In the genomic region with DNA sequence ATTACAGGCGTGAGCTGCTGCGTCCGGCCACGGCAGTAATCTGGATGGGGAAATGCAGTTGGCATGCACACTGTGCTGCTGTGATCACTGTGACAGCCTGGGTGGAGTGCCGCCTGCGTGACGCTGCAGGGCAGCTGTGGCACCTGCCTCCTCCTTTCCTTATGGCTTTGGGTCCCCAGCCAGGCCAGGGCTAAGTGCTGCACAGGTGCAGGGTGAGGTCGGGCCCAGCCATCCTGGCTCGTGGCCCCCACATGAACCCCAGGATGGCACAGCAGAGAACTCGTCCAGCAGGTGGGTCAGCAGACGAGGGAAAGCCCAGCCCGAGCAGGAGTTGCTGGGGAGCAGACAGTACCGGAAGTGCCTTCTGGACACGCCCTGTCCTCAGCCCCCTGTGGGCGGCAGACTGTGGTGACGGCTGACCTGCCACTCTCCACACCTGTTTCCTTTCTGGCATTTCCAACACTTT, we compare ENCODE assay signal across 10 cellular contexts. TPM values are rescaled to one million over a fixed set of nuclear protein-coding genes. Genes with fewer than 3 reads are reported as not detected.
A peak's percentile ranks its signal among the peaks of the same experiment; 100 is the strongest.
DNase-seq lines count a peak whose midpoint lies in the region; ATAC-seq, FAIRE-seq and TF ChIP-seq lines count a peak whose summit lies in the region.
"Had no signal": no experiment of that assay in that cellular context is flagged by ENCODE, and none has a peak within 500 bp of the region (broad histone marks: within the 10 kb centered on the region; RNA-seq: fewer than 3 reads in every experiment).

No MANE protein-coding gene starts in this region.

- POLR2A ChIA-PET in K562 (lab: Yijun Ruan, JAX) (interaction anchor here (0.5 to 1.5 kb wide), 4 partner anchors 9 to 226 kb away, joined by 3 to 4 read pairs (median 3); no protein-coding TSS in a partner anchor), HepG2 (lab: Yijun Ruan, JAX) (interaction anchor here (1.0 to 3.7 kb wide), 24 partner anchors 8 to 223 kb away, joined by 3 to 84 read pairs (median 10); partner anchors contain the start of gene RHOB)

- H3K27ac ChIP-seq in K562 (ENCODE audit: extremely low read depth, low read depth, low read length), result no peak overlapping the region
- peak overlapping the region; percentile 3 for H3K27ac ChIP-seq in HepG2 (ENCODE audit: extremely low read length, insufficient read depth, low read length)
- peak overlapping the region; percentile 64 to 88 (median 85) for H3K27ac ChIP-seq in transverse colon

- peaks cover 15% of the 10 kb centered on the region for H3K4me1 Mint-ChIP-seq in stimulated activated naive CD8-positive, alpha-beta T cell treated with anti-CD3 and anti-CD28 coated beads, Interleukin-15, amount 100 ng/mL, for 72 hours

- CTCF ChIA-PET in K562 (lab: Yijun Ruan, JAX; ENCODE audit: low intra/inter-chr PET ratio), result interaction anchor here (1.6 to 3.9 kb wide), 2 partner anchors 18 to 190 kb away, joined by 3 to 54 read pairs; partner anchors contain the start of gene HS1BP3
- CTCF ChIA-PET in HepG2 (lab: Yijun Ruan, JAX; ENCODE audit: low intra/inter-chr PET ratio, low total read pairs), result interaction anchor here (1.9 to 4.4 kb wide), 4 partner anchors 181 to 223 kb away, joined by 4 to 51 read pairs (median 16); no protein-coding TSS in a partner anchor

- peaks cover 0 to 7% of the 10 kb centered on the region in 2 experiments; a peak in 1 of 5 replicates for H3K27me3 ChIP-seq in K562 (ENCODE audit: control insufficient read depth in 2 of 2, insufficient read depth in 2 of 2, low read length in 2 of 2)
- no peaks in the 10 kb centered on the region for H3K27me3 ChIP-seq in HepG2 (ENCODE audit: control insufficient read depth in 1 of 2, insufficient read depth in 2 of 2, low read length in 2 of 2)
- no peaks in the 10 kb centered on the region for H3K27me3 ChIP-seq in transverse colon

- BruUV-seq in K562 (replicated peaks; lab: Mats Ljungman, UMichigan), result no TSS peak
- BruUV-seq in HepG2 (replicated peaks; lab: Mats Ljungman, UMichigan), result no TSS peak

- H2AFZ ChIP-seq in K562 (ENCODE audit: low read depth, low read length) (no peak overlapping the region), HepG2 (ENCODE audit: low read length) (no peak overlapping the region)

- DNase-seq in K562 (ENCODE audit: extremely low read depth in 1 of 4, low spot score in 3 of 4), result peak in 2 of 4 experiments; percentile 36 to 40
- DNase-seq in HepG2 (ENCODE audit: low spot score), result no peak
- DNase-seq in transverse colon, result peak; percentile 82
- DNase-seq in activated CD4-positive, alpha-beta T cell treated with anti-CD3 and anti-CD28 coated beads for 4 hours, result no peak
- no peak for DNase-seq in stimulated activated naive CD8-positive, alpha-beta T cell treated with anti-CD3 and anti-CD28 coated beads, Interleukin-15, amount 100 ng/mL, for 72 hours
- no peak for DNase-seq in NCI-H524 treated with DMSO at 0.1 percent for 48 hours (lab: John Stamatoyannopoulos, UW)
- DNase-seq: activated T-cell treated with anti-CD3 and anti-CD28 coated beads for 4 hours, OCI-M1 had no signal

- H3K4me3 Mint-ChIP-seq in stimulated activated naive CD8-positive, alpha-beta T cell treated with anti-CD3 and anti-CD28 coated beads, Interleukin-15, amount 100 ng/mL, for 72 hours, result no peak overlapping the region

- H3K4me3 ChIP-seq in K562 (no peak overlapping the region), HepG2 (replicated peaks in 1 of 3; ENCODE audit: insufficient read depth in 1 of 3, low read depth in 2 of 3, low read length in 3 of 3) (no peak overlapping the region), transverse colon (no peak overlapping the region)
- H3K4me3 ChIP-seq: GM12878 had no signal

- H3K9me1 ChIP-seq in K562 (ENCODE audit: control insufficient read depth, insufficient read depth, low read length), result no peaks in the 10 kb centered on the region

- H3K27me3 Mint-ChIP-seq in stimulated activated naive CD8-positive, alpha-beta T cell treated with anti-CD3 and anti-CD28 coated beads, Interleukin-15, amount 100 ng/mL, for 72 hours, result no peaks in the 10 kb centered on the region

- no peak for TF ChIP-seq RAD21 in K562 (CRISPR knock-in tag; conservative IDR thresholded peaks at IDR 0.05 in 1 of 2, IDR thresholded peaks at IDR 0.05 in 1 of 2)
- TF ChIP-seq RAD21 in HepG2 (CRISPR knock-in tag; IDR thresholded peaks at IDR 0.05), result no peak

- H4K20me1 ChIP-seq in K562 (replicated peaks; ENCODE audit: control insufficient read depth, insufficient read depth, low read length) (no peaks in the 10 kb centered on the region), HepG2 (ENCODE audit: insufficient read depth, low read length) (no peaks in the 10 kb centered on the region)

- no peak overlapping the region for H3K4me2 ChIP-seq in K562 (ENCODE audit: insufficient read depth, low read length)
- no peak overlapping the region for H3K4me2 ChIP-seq in HepG2 (ENCODE audit: low read depth, low read length)

- in situ Hi-C loops in K562 (cut with MboI), result loop anchor here (10.0 kb wide), 1 partner anchor 539 kb away; no protein-coding TSS in a partner anchor
- in situ Hi-C loops in HepG2 (cut with HindIII; ENCODE audit: extremely low pct_ligation_motif_present, low pct_unique_long_range_greater_than_20kb), result no loop called here
- in situ Hi-C loops in transverse colon (cut with MboI; ENCODE audit: low pct_ligation_motif_present in 1 of 4, low pct_unique_long_range_greater_than_20kb in 1 of 4, low sequenced_read_pairs in 3 of 4), result loop anchor here in 3 of 4 donors (5.0 to 25.0 kb wide), 4 partner anchors 192 to 747 kb away; partner anchors contain the start of gene RHOB (in 1 of the 3)

- H3K9me3 ChIP-seq in K562 (replicated peaks; ENCODE audit: control insufficient read depth, insufficient read depth, low read depth, low read length) (no peaks in the 10 kb centered on the region), HepG2 (ENCODE audit: low read length) (no peaks in the 10 kb centered on the region), transverse colon (no peaks in the 10 kb centered on the region)

- FAIRE-seq in K562 (lab: Jason Lieb, UNC), result no peak
- FAIRE-seq in HepG2 (lab: Jason Lieb, UNC), result no peak
- FAIRE-seq: GM12878 had no signal

- no peaks in the 10 kb centered on the region for H3K9me3 Mint-ChIP-seq in stimulated activated naive CD8-positive, alpha-beta T cell treated with anti-CD3 and anti-CD28 coated beads, Interleukin-15, amount 100 ng/mL, for 72 hours

- intact Hi-C loops in K562 (cut with micrococcal nuclease), result loop anchor here (10.0 kb wide), 1 partner anchor 379 kb away; no protein-coding TSS in a partner anchor
- intact Hi-C loops in HepG2 (cut with micrococcal nuclease; ENCODE audit: unreplicated experiment), result loop anchor here (2.0 kb wide), 2 partner anchors 41 to 55 kb away; no protein-coding TSS in a partner anchor
- intact Hi-C loops in transverse colon (cut with DNase I; ENCODE audit: low total_unique reads), result no loop called here

- H3K4me1 ChIP-seq in K562 (replicated peaks in 1 of 2; ENCODE audit: control insufficient read depth in 2 of 2, insufficient read depth in 2 of 2, low read length in 2 of 2) (peaks cover 0 to 13% of the 10 kb centered on the region in 2 experiments; a peak in 1 of 5 replicates), HepG2 (ENCODE audit: insufficient read depth, low read length) (peaks cover 57% of the 10 kb centered on the region), transverse colon (peaks cover 25 to 36% (median 29%) of the 10 kb centered on the region in 4 donors)

- TF ChIP-seq POLR2A in K562 (conservative IDR thresholded peaks at IDR 0.05) (no peak), HepG2 (IDR thresholded peaks at IDR 0.05; ENCODE audit: insufficient read depth in 1 of 2, low read depth in 2 of 2, low read length in 2 of 2) (no peak), transverse colon (IDR thresholded peaks at IDR 0.05) (peak; percentile 49)

- TF ChIP-seq EP300 in K562 (IDR thresholded peaks at IDR 0.05; ENCODE audit: low read length) (no peak), HepG2 (IDR thresholded peaks at IDR 0.05; ENCODE audit: low read depth in 2 of 2, low read length in 2 of 2) (no peak), HepG2 (CRISPR knock-in tag; IDR thresholded peaks at IDR 0.05; ENCODE audit: borderline replicate concordance) (no peak), transverse colon (IDR thresholded peaks at IDR 0.05; ENCODE audit: low read depth) (peak; percentile 23)

- ATAC-seq in HG03439 (IDR thresholded peaks at IDR 0.05; ENCODE audit: unreplicated experiment) (peak; percentile 37), K562 (peak; percentile 47; the same call in 2 of the 3 replicates), HepG2 (no peak)
- no peak for ATAC-seq in stimulated activated naive CD8-positive, alpha-beta T cell treated with anti-CD3 and anti-CD28 coated beads, Interleukin-15, amount 100 ng/mL, for 72 hours

- H3K27ac Mint-ChIP-seq in stimulated activated naive CD8-positive, alpha-beta T cell treated with anti-CD3 and anti-CD28 coated beads, Interleukin-15, amount 100 ng/mL, for 72 hours, result peak overlapping the region in 1 of 2 donors; percentile 30

- H3K9ac ChIP-seq in K562 (ENCODE audit: insufficient read depth in 1 of 2, low read depth in 2 of 2, low read length in 2 of 2) (peak overlapping the region in 1 of 2 experiments; percentile 66; a peak in 2 of 4 replicates), HepG2 (ENCODE audit: insufficient read depth, low read depth, low read length) (peak overlapping the region; percentile 19)

- H3K36me3 ChIP-seq in K562 (ENCODE audit: control insufficient read depth, insufficient read depth, low read length) (no peaks in the 10 kb centered on the region), HepG2 (replicated peaks in 1 of 2; ENCODE audit: control insufficient read depth in 1 of 2, insufficient read depth in 2 of 2, low read length in 2 of 2) (peaks cover 0 to 1% of the 10 kb centered on the region in 2 experiments; a peak in 1 of 5 replicates), transverse colon (no peaks in the 10 kb centered on the region)

- WGBS in K562 (ENCODE audit: insufficient coverage, low coverage, missing lambda C conversion rate), result 47% methylated on average over 16 of the region's 16 CpGs
- WGBS in HepG2 (ENCODE audit: low lambda C conversion rate), result 96% methylated on average over 16 of the region's 16 CpGs
- WGBS in transverse colon (ENCODE audit: low coverage in 1 of 2), 2 donors, result 31 to 100% methylated on average over 1 to 16 of the region's 16 CpGs

- TF ChIP-seq CTCF in K562 (IDR thresholded peaks at IDR 0.05 in 2 of 3, conservative IDR thresholded peaks at IDR 0.05 in 1 of 3; ENCODE audit: insufficient read depth in 2 of 3, low read depth in 1 of 3, low read length in 3 of 3), result no peak
- TF ChIP-seq CTCF in HepG2 (CRISPR knock-in tag; IDR thresholded peaks at IDR 0.05), result no peak
- TF ChIP-seq CTCF in transverse colon (IDR thresholded peaks at IDR 0.05), result peak in 4 of 5 experiments; percentile 18 to 81 (median 45)

- H3K79me2 ChIP-seq in K562 (ENCODE audit: control insufficient read depth, insufficient read depth, low read length), result no peaks in the 10 kb centered on the region
- H3K79me2 ChIP-seq in HepG2 (ENCODE audit: insufficient read depth, low read length), result no peaks in the 10 kb centered on the region

RNA-seq across cellular contexts. Expression of gene HS1BP3, which starts 17.1 kb away (rescaled TPM):
- 4.8 and 13.7 TPM in 2 replicates for total RNA-seq in K562 (2011; cell fraction: chromatin; rRNA removed; ENCODE audit: low replicate concordance)
- total RNA-seq in K562 (2011; cell fraction: nucleolus; rRNA removed), result 6.7 and 9.2 TPM in 2 replicates
- 8.7 and 9.6 TPM in 2 replicates for total RNA-seq in K562 (2011; cell fraction: nucleoplasm; rRNA removed)
- 6.5 and 6.7 TPM in 2 replicates for total RNA-seq in K562 (2014; rRNA removed)
- 2.0 and 3.5 TPM in 2 replicates for total RNA-seq in K562 (2014; rRNA removed; fragmentation: Illumina TruSeq; extraction: Trizol)
- total RNA-seq in K562 (2015; rRNA removed; fragmentation: Illumina TruSeq; extraction: Trizol), result 7.6 and 8.3 TPM in 2 replicates
- 7.4 and 7.5 TPM in 2 replicates for total RNA-seq in K562 (2021)
- polyA plus RNA-seq in K562 (2011; rRNA removed), result 3.0 and 6.5 TPM in 2 replicates
- 3.3 and 4.1 TPM in 2 replicates for polyA plus RNA-seq in K562 (2011; cell fraction: cytosol; rRNA removed)
- 8.2 and 10.8 TPM in 2 replicates for polyA plus RNA-seq in K562 (2011; cell fraction: nucleus; rRNA removed)
- 7.9 and 28.0 TPM in 2 replicates for polyA plus RNA-seq in K562 (2012)
- polyA plus RNA-seq in K562 (2014; fragmentation: Illumina TruSeq; extraction: Trizol), result 5.9 and 6.9 TPM in 2 replicates
- under 1 TPM; 0.41 to 0.63 TPM for polyA plus RNA-seq in K562 (2014; fragmentation: Nextera tagmentation; extraction: Ambion mirVana)
- polyA plus RNA-seq in K562 (2014; rRNA removed), result 5.9 and 6.2 TPM in 2 replicates
- polyA minus RNA-seq in K562 (2011; rRNA and poly(A)+ RNA removed), result 2.3 and 5.2 TPM in 2 replicates
- 2.2 and 6.9 TPM in 2 replicates for polyA minus RNA-seq in K562 (2011; cell fraction: cytosol; rRNA and poly(A)+ RNA removed)
- polyA minus RNA-seq in K562 (2011; cell fraction: nucleus; rRNA and poly(A)+ RNA removed), result 9.1 and 9.4 TPM in 2 replicates
- total RNA-seq in HepG2 (2016; rRNA removed; fragmentation: Illumina TruSeq; extraction: Trizol), result 22.0 and 22.8 TPM in 2 replicates
- 4.7 and 4.9 TPM in 2 replicates for total RNA-seq in HepG2 (2016; cell fraction: cytosol; rRNA removed; fragmentation: Illumina TruSeq; extraction: Trizol; ENCODE audit: low read depth)
- total RNA-seq in HepG2 (2016; cell fraction: insoluble cytoplasmic fraction; rRNA removed; fragmentation: Illumina TruSeq; extraction: Trizol), result 18.5 and 23.5 TPM in 2 replicates
- total RNA-seq in HepG2 (2016; cell fraction: membrane; rRNA removed; fragmentation: Illumina TruSeq; extraction: Trizol), result 12.9 and 13.2 TPM in 2 replicates
- 16.8 and 19.0 TPM in 2 replicates for total RNA-seq in HepG2 (2016; cell fraction: nucleus; rRNA removed; fragmentation: Illumina TruSeq; extraction: Trizol)
- 15.2 and 17.3 TPM in 2 replicates for polyA plus RNA-seq in HepG2 (2011; rRNA removed)
- polyA plus RNA-seq in HepG2 (2011; cell fraction: cytosol; rRNA removed), result 9.2 and 11.9 TPM in 2 replicates
- polyA plus RNA-seq in HepG2 (2011; cell fraction: nucleus; rRNA removed), result 20.1 and 23.4 TPM in 2 replicates
- 13.4 and 14.5 TPM in 2 replicates for polyA plus RNA-seq in HepG2 (2012)
- polyA plus RNA-seq in HepG2 (2016; cell fraction: cytosol; fragmentation: Illumina TruSeq; extraction: Trizol; ENCODE audit: low read depth), result 5.3 and 5.4 TPM in 2 replicates
- 19.1 and 22.3 TPM in 2 replicates for polyA plus RNA-seq in HepG2 (2016; cell fraction: insoluble cytoplasmic fraction; fragmentation: Illumina TruSeq; extraction: Trizol; ENCODE audit: low read depth)
- 8.7 and 10.7 TPM in 2 replicates for polyA plus RNA-seq in HepG2 (2016; cell fraction: membrane; fragmentation: Illumina TruSeq; extraction: Trizol; ENCODE audit: low read depth)
- polyA plus RNA-seq in HepG2 (2016; cell fraction: nucleus; fragmentation: Illumina TruSeq; extraction: Trizol; ENCODE audit: insufficient read depth, low read depth), result 19.4 and 22.9 TPM in 2 replicates
- 14.3 and 29.5 TPM in 2 replicates for polyA minus RNA-seq in HepG2 (2011; rRNA and poly(A)+ RNA removed; ENCODE audit: low replicate concordance)
- polyA minus RNA-seq in HepG2 (2011; cell fraction: cytosol; rRNA and poly(A)+ RNA removed), result 11.9 and 13.8 TPM in 2 replicates
- 28.6 and 28.8 TPM in 2 replicates for polyA minus RNA-seq in HepG2 (2011; cell fraction: nucleus; rRNA and poly(A)+ RNA removed)
- 10 to 100 TPM; 29.5 to 44.2 (median 33.1) TPM for total RNA-seq in transverse colon

RNA-seq across cellular contexts. Expression of gene GDF7, which starts 33.1 kb away (rescaled TPM):
- not detected in 2 replicates for total RNA-seq in K562 (2011; cell fraction: chromatin; rRNA removed; ENCODE audit: low replicate concordance)
- not detected in 2 replicates for total RNA-seq in K562 (2011; cell fraction: nucleolus; rRNA removed)
- not detected in 2 replicates for total RNA-seq in K562 (2011; cell fraction: nucleoplasm; rRNA removed)
- total RNA-seq in K562 (2014; rRNA removed) (not detected in 2 replicates), K562 (2014; rRNA removed; fragmentation: Illumina TruSeq; extraction: Trizol) (not detected in 2 replicates), K562 (2015; rRNA removed; fragmentation: Illumina TruSeq; extraction: Trizol) (not detected in 2 replicates), K562 (2021) (not detected in 2 replicates), HepG2 (2016; rRNA removed; fragmentation: Illumina TruSeq; extraction: Trizol) (10.2 and 15.0 TPM in 2 replicates), transverse colon (1 to 10 TPM in 1 of 4 donors, under 1 TPM in 3; 0.20 to 1.1 (median 0.58) TPM)
- polyA plus RNA-seq in K562 (2011; rRNA removed) (0.01 TPM in 1 of 2 replicates, not detected in the other), K562 (2014; fragmentation: Illumina TruSeq; extraction: Trizol) (not detected in 2 replicates), K562 (2014; fragmentation: Nextera tagmentation; extraction: Ambion mirVana) (under 1 TPM; 0.01 TPM), K562 (2014; rRNA removed) (0.01 TPM in 1 of 2 replicates, not detected in the other), HepG2 (2011; rRNA removed) (1.6 and 3.0 TPM in 2 replicates)
- 0.01 TPM in 1 of 2 replicates, not detected in the other for polyA plus RNA-seq in K562 (2011; cell fraction: cytosol; rRNA removed)
- 0.06 TPM in 1 of 2 replicates, not detected in the other for polyA plus RNA-seq in K562 (2011; cell fraction: nucleus; rRNA removed)
- 0.04 and 0.11 TPM in 2 replicates for polyA plus RNA-seq in K562 (2012)
- polyA minus RNA-seq in K562 (2011; rRNA and poly(A)+ RNA removed), result under 0.01 and 0.03 TPM in 2 replicates
- polyA minus RNA-seq in K562 (2011; cell fraction: cytosol; rRNA and poly(A)+ RNA removed), result 0.09 TPM in 1 of 2 replicates, not detected in the other
- polyA minus RNA-seq in K562 (2011; cell fraction: nucleus; rRNA and poly(A)+ RNA removed), result under 0.01 TPM in 1 of 2 replicates, not detected in the other
- total RNA-seq in HepG2 (2016; cell fraction: cytosol; rRNA removed; fragmentation: Illumina TruSeq; extraction: Trizol; ENCODE audit: low read depth), result 1.6 and 1.8 TPM in 2 replicates
- 9.2 and 15.1 TPM in 2 replicates for total RNA-seq in HepG2 (2016; cell fraction: insoluble cytoplasmic fraction; rRNA removed; fragmentation: Illumina TruSeq; extraction: Trizol)
- total RNA-seq in HepG2 (2016; cell fraction: membrane; rRNA removed; fragmentation: Illumina TruSeq; extraction: Trizol), result 5.3 and 5.6 TPM in 2 replicates
- 16.7 and 18.1 TPM in 2 replicates for total RNA-seq in HepG2 (2016; cell fraction: nucleus; rRNA removed; fragmentation: Illumina TruSeq; extraction: Trizol)
- polyA plus RNA-seq in HepG2 (2011; cell fraction: cytosol; rRNA removed), result 1.5 and 1.9 TPM in 2 replicates
- polyA plus RNA-seq in HepG2 (2011; cell fraction: nucleus; rRNA removed), result 6.3 and 9.6 TPM in 2 replicates
- polyA plus RNA-seq in HepG2 (2012), result 4.5 and 5.8 TPM in 2 replicates
- polyA plus RNA-seq in HepG2 (2016; cell fraction: cytosol; fragmentation: Illumina TruSeq; extraction: Trizol; ENCODE audit: low read depth), result 0.75 and 0.80 TPM in 2 replicates
- polyA plus RNA-seq in HepG2 (2016; cell fraction: insoluble cytoplasmic fraction; fragmentation: Illumina TruSeq; extraction: Trizol; ENCODE audit: low read depth), result 5.6 and 5.9 TPM in 2 replicates
- 2.3 and 2.7 TPM in 2 replicates for polyA plus RNA-seq in HepG2 (2016; cell fraction: membrane; fragmentation: Illumina TruSeq; extraction: Trizol; ENCODE audit: low read depth)
- 19.8 and 21.2 TPM in 2 replicates for polyA plus RNA-seq in HepG2 (2016; cell fraction: nucleus; fragmentation: Illumina TruSeq; extraction: Trizol; ENCODE audit: insufficient read depth, low read depth)
- polyA minus RNA-seq in HepG2 (2011; rRNA and poly(A)+ RNA removed; ENCODE audit: low replicate concordance), result 5.0 TPM in 1 of 2 replicates, not detected in the other
- 2.5 and 4.1 TPM in 2 replicates for polyA minus RNA-seq in HepG2 (2011; cell fraction: cytosol; rRNA and poly(A)+ RNA removed)
- 2.4 and 4.5 TPM in 2 replicates for polyA minus RNA-seq in HepG2 (2011; cell fraction: nucleus; rRNA and poly(A)+ RNA removed)

Comparison
In these comparisons a context has a peak if more than half of its experiments do, and no peak if none do; other contexts are left out.
1. ATAC-seq: peak in HG03439 (single experiment) and K562 (single experiment); none in HepG2 (single experiment) and stimulated activated naive CD8-positive, alpha-beta T cell treated with anti-CD3 and anti-CD28 coated beads, Interleukin-15, amount 100 ng/mL, for 72 hours (single experiment).
2. CTCF ChIP-seq: peak in transverse colon (4 of 5); none in K562 (0 of 3) and HepG2 (single experiment).